In genomic region chr1:207981976-207982375, GRCh38 we compare ENCODE assay signal across 9 cellular contexts.
A peak's percentile ranks its signal among the peaks of the same experiment; 100 is the strongest.
DNase-seq lines count a peak whose midpoint lies in the region; ATAC-seq, FAIRE-seq and TF ChIP-seq lines count a peak whose summit lies in the region.
"Had no signal": no experiment of that assay in that cellular context is flagged by ENCODE, and none has a peak within 500 bp of the region (broad histone marks: within the 10 kb centered on the region; RNA-seq: fewer than 3 reads in every experiment).

No MANE protein-coding gene starts in this region.

- DNase-seq in GM12891 (ENCODE audit: insufficient read length, low spot score) (peak; percentile 35), WTC11 (ENCODE audit: low spot score) (peak; percentile 58), myocyte (ENCODE audit: low read depth) (peak; percentile 13), omental fat pad (ENCODE audit: low spot score) (no peak), T-helper 1 cell (no peak), medulla oblongata (ENCODE audit: extremely low spot score) (no peak)

- TF ChIP-seq POLR2A in GM12891 (IDR thresholded peaks at IDR 0.05; ENCODE audit: low read depth, low read length), result no peak

- POLR2A ChIA-PET in WTC11 (lab: Charles Lee), result no interaction called here

- no peaks in the 10 kb centered on the region for H3K9me3 Mint-ChIP-seq in WTC11

- no peaks in the 10 kb centered on the region for H3K36me3 Mint-ChIP-seq in WTC11

- no peak overlapping the region for H3K4me3 Mint-ChIP-seq in WTC11

- peak; percentile 38 for FAIRE-seq in GM12891 (lab: Jason Lieb, UNC)
- FAIRE-seq: colon had no signal

- H3K27me3 Mint-ChIP-seq in WTC11 (ENCODE audit: low read depth), result no peaks in the 10 kb centered on the region; the same call in none of the 2 replicates

- H3K4me1 Mint-ChIP-seq in WTC11, result no peaks in the 10 kb centered on the region

- CTCF ChIA-PET in WTC11 (lab: Charles Lee), result interaction anchor here (0.6 to 2.8 kb wide), 26 partner anchors 10 to 254 kb away, joined by 3 to 33 read pairs (median 4); partner anchors contain the start of gene CD34

- TF ChIP-seq CTCF in WTC11 (IDR thresholded peaks at IDR 0.05), result peak; percentile 73
- TF ChIP-seq CTCF in omental fat pad (IDR thresholded peaks at IDR 0.05), result no peak

- peak; percentile 69 for ATAC-seq in HG03520 (IDR thresholded peaks at IDR 0.05; ENCODE audit: unreplicated experiment)
- peak; percentile 100 for ATAC-seq in WTC11
- ATAC-seq in omental fat pad (ENCODE audit: low FRiP score), result no peak
- ATAC-seq in HG03457 (IDR thresholded peaks at IDR 0.05; ENCODE audit: unreplicated experiment), result no peak

- H3K27ac Mint-ChIP-seq in WTC11, result no peak overlapping the region

TF ChIP-seq in GM12891, 5 proteins besides CTCF, POLR2A, EP300 and RAD21:
- no peak for TF ChIP-seq POU2F2 (IDR thresholded peaks at IDR 0.05; ENCODE audit: low read depth, low read length)
- TF ChIP-seq PAX5 (IDR thresholded peaks at IDR 0.05; ENCODE audit: insufficient read depth, low read length, severe bottlenecking), result no peak
- TF ChIP-seq TAF1 (IDR thresholded peaks at IDR 0.05; ENCODE audit: low read depth, low read length), result no peak
- TF ChIP-seq SPI1 (IDR thresholded peaks at IDR 0.05; ENCODE audit: low read depth, low read length), result no peak
- TF ChIP-seq POLR2AphosphoS5 (IDR thresholded peaks at IDR 0.05; ENCODE audit: low read depth, low read length), result no peak

TF ChIP-seq in WTC11, 78 proteins besides CTCF, POLR2A, EP300 and RAD21:
- TF ChIP-seq CBFB (CRISPR knock-in tag; IDR thresholded peaks at IDR 0.05; ENCODE audit: low read depth) (no peak), EMX1 (CRISPR knock-in tag; IDR thresholded peaks at IDR 0.05) (no peak), ZNF121 (CRISPR knock-in tag; IDR thresholded peaks at IDR 0.05) (no peak), FOXK1 (CRISPR knock-in tag; IDR thresholded peaks at IDR 0.05) (no peak), USF1 (CRISPR knock-in tag; IDR thresholded peaks at IDR 0.05) (no peak), CREM (CRISPR knock-in tag; IDR thresholded peaks at IDR 0.05) (no peak), ZNF317 (CRISPR knock-in tag; IDR thresholded peaks at IDR 0.05; ENCODE audit: borderline replicate concordance, low read depth) (no peak), ZNF232 (CRISPR knock-in tag; IDR thresholded peaks at IDR 0.05) (no peak), E2F1 (CRISPR knock-in tag; IDR thresholded peaks at IDR 0.05) (no peak), STAT6 (CRISPR knock-in tag; conservative IDR thresholded peaks at IDR 0.05; ENCODE audit: low read depth) (no peak), SMAD3 (CRISPR knock-in tag; IDR thresholded peaks at IDR 0.05; ENCODE audit: borderline replicate concordance) (no peak), ELF4 (CRISPR knock-in tag; IDR thresholded peaks at IDR 0.05; ENCODE audit: low read depth) (no peak), ZNF281 (CRISPR knock-in tag; IDR thresholded peaks at IDR 0.05) (no peak), GRHL2 (CRISPR knock-in tag; IDR thresholded peaks at IDR 0.05; ENCODE audit: insufficient replicate concordance, severe bottlenecking) (no peak), RELA (CRISPR knock-in tag; IDR thresholded peaks at IDR 0.05; ENCODE audit: borderline replicate concordance) (no peak), TEAD4 (CRISPR knock-in tag; IDR thresholded peaks at IDR 0.05) (no peak)

Comparison
In these comparisons a context has a peak if more than half of its experiments do, and no peak if none do; other contexts are left out.
1. DNase-seq: peak in GM12891 (single experiment), WTC11 (single experiment) and myocyte (single experiment); none in omental fat pad (single experiment), T-helper 1 cell (0 of 5) and medulla oblongata (single experiment).
2. ATAC-seq: peak in HG03520 (single experiment) and WTC11 (single experiment); none in omental fat pad (single experiment) and HG03457 (single experiment).